21 cellular contexts compared by ENCODE assay signal in genomic region chr9:78212868-78213267, GRCh38.
"Had no signal": no experiment of that assay in that cellular context is flagged by ENCODE, and none has a peak within 500 bp of the region (broad histone marks: within the 10 kb centered on the region; RNA-seq: fewer than 3 reads in every experiment).

No MANE protein-coding gene starts in this region.

- H3K27me3 ChIP-seq: adrenal gland, esophagus squamous epithelium, heart right ventricle, tibial nerve, uterus had no signal

- H3K4me3 ChIP-seq: adrenal gland, esophagus squamous epithelium, heart right ventricle, tibial nerve, uterus had no signal

- H3K36me3 ChIP-seq: adrenal gland, esophagus squamous epithelium, heart right ventricle, tibial nerve, uterus had no signal

- H3K9me3 Mint-ChIP-seq: activated T-cell treated with anti-CD3 and anti-CD28 coated beads, Interleukin-2, amount 50 U/mL, for 4 hours; effector memory CD8-positive, alpha-beta T cell; nephron; WTC11 had no signal

- H3K4me3 Mint-ChIP-seq: activated CD8-positive, alpha-beta T cell treated with anti-CD3 and anti-CD28 coated beads, Interleukin-2, amount 10 ng/mL, durations not matched to agents 7 days and 5 days; activated T-cell treated with anti-CD3 and anti-CD28 coated beads, Interleukin-2, amount 50 U/mL, for 4 hours; nephron; WTC11 had no signal

- H3K9me3 ChIP-seq: adrenal gland, esophagus squamous epithelium, heart right ventricle, tibial nerve, uterus had no signal

- ATAC-seq: activated CD8-positive, alpha-beta T cell treated with anti-CD3 and anti-CD28 coated beads, Interleukin-2, amount 10 ng/mL, durations not matched to agents 7 days and 5 days; activated T-cell treated with anti-CD3 and anti-CD28 coated beads, Interleukin-2, amount 50 U/mL, for 4 hours; effector memory CD8-positive, alpha-beta T cell; heart right ventricle; left cardiac atrium; WTC11 had no signal

- H3K27me3 Mint-ChIP-seq: effector memory CD8-positive, alpha-beta T cell; progenitor cell of endocrine pancreas had no signal

- H3K4me1 ChIP-seq: adrenal gland, esophagus squamous epithelium had no signal

- H3K27ac Mint-ChIP-seq: activated CD8-positive, alpha-beta T cell treated with anti-CD3 and anti-CD28 coated beads, Interleukin-2, amount 10 ng/mL, durations not matched to agents 7 days and 5 days; progenitor cell of endocrine pancreas; WTC11 had no signal

- H3K27ac ChIP-seq: adrenal gland, esophagus squamous epithelium, heart right ventricle, uterus had no signal

- DNase-seq: activated CD4-positive, alpha-beta T cell treated with anti-CD3 and anti-CD28 coated beads for 48 hours; activated CD8-positive, alpha-beta T cell treated with anti-CD3 and anti-CD28 coated beads, Interleukin-2, amount 10 ng/mL, durations not matched to agents 7 days and 5 days; activated effector memory CD4-positive, alpha-beta T cell treated with anti-CD3 and anti-CD28 coated beads, Interleukin-2, amount 50 U/mL, for 16 hours; activated naive CD4-positive, alpha-beta T cell treated with anti-CD3 and anti-CD28 coated beads, Interleukin-2, amount 50 U/mL, for 16 hours; activated T-cell treated with anti-CD3 and anti-CD28 coated beads, Interleukin-2, amount 50 U/mL, for 4 hours; adrenal gland; dermis blood vessel endothelial cell; effector memory CD8-positive, alpha-beta T cell; esophagus squamous epithelium; heart right ventricle; left cardiac atrium; occipital lobe; stimulated activated CD4-positive, alpha-beta T cell treated with anti-CD3 and anti-CD28 coated beads, Interleukin-12 subunit alpha, Interleukin-12 subunit beta, amount 100 ng/mL, for 4 hours; stimulated activated CD4-positive, alpha-beta T cell treated with anti-CD3 and anti-CD28 coated beads, Interleukin-1b, Interleukin-23, amount 100 ng/mL, for 48 hours; stimulated activated naive CD8-positive, alpha-beta T cell treated with anti-CD3 and anti-CD28 coated beads, Interleukin-15, Interleukin-2, amounts not matched to agents 100 U/mL and 50 U/mL, for 24 hours; uterus had no signal

- FAIRE-seq: astrocyte had no signal

- H3K36me3 Mint-ChIP-seq: WTC11 had no signal
